In the genomic region with DNA sequence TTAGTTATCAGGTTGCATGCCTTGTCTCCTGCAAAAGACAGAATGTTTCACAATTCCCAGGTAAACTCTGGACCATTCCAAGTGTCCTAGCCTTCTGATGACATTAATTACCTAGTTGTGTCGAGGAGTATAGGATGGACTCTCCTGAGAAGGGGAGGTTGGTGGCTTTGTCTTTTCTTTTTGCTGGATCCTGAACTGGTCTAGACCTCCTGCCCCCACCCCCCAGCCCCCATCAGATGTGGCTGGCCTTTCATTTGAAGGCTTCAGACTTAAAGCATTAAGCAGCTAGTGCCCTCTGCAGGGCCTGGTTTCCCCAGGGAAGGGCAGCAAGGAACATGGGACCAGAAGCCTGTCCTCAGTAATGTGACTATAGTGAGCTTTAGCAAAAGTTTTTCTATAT, we compare ENCODE assay signal across 2 cellular contexts.
TF ChIP-seq lines count a peak whose summit lies in the region.

No MANE protein-coding gene starts in this region.

TF ChIP-seq in A549, 52 proteins besides CTCF, POLR2A, EP300 and RAD21:
- TF ChIP-seq ZSCAN20 (CRISPR knock-in tag; IDR thresholded peaks at IDR 0.05) (no peak), MAFK (IDR thresholded peaks at IDR 0.05; ENCODE audit: partially characterized antibody) (no peak), ZFP36 (IDR thresholded peaks at IDR 0.05; ENCODE audit: borderline replicate concordance, partially characterized antibody) (no peak), RFX5 (IDR thresholded peaks at IDR 0.05) (no peak), REST (IDR thresholded peaks at IDR 0.05) (no peak), JUN (IDR thresholded peaks at IDR 0.05) (no peak), KDM1A (IDR thresholded peaks at IDR 0.05; ENCODE audit: low read depth) (no peak), CBX8 (IDR thresholded peaks at IDR 0.05) (no peak), PBX3 (IDR thresholded peaks at IDR 0.05) (no peak), CHD4 (IDR thresholded peaks at IDR 0.05; ENCODE audit: borderline replicate concordance) (no peak), HOXB5 (CRISPR knock-in tag; IDR thresholded peaks at IDR 0.05) (no peak), CEBPB (IDR thresholded peaks at IDR 0.05) (no peak), HES2 (IDR thresholded peaks at IDR 0.05) (no peak), HOXA7 (CRISPR knock-in tag; IDR thresholded peaks at IDR 0.05) (no peak), CBX2 (IDR thresholded peaks at IDR 0.05; ENCODE audit: borderline replicate concordance, low read depth) (no peak), NR3C1 (IDR thresholded peaks at IDR 0.05) (no peak)
- TF ChIP-seq, protein P1, sequence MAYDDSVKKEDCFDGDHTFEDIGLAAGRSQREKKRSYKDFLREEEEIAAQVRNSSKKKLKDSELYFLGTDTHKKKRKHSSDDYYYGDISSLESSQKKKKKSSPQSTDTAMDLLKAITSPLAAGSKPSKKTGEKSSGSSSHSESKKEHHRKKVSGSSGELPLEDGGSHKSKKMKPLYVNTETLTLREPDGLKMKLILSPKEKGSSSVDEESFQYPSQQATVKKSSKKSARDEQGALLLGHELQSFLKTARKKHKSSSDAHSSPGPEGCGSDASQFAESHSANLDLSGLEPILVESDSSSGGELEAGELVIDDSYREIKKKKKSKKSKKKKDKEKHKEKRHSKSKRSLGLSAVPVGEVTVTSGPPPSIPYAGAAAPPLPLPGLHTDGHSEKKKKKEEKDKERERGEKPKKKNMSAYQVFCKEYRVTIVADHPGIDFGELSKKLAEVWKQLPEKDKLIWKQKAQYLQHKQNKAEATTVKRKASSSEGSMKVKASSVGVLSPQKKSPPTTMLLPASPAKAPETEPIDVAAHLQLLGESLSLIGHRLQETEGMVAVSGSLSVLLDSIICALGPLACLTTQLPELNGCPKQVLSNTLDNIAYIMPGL (CRISPR knock-in tag; IDR thresholded peaks at IDR 0.05; ENCODE audit: borderline replicate concordance) = no peak

TF ChIP-seq in HCT116, 20 proteins besides CTCF, POLR2A, EP300 and RAD21:
- TF ChIP-seq MAX (IDR thresholded peaks at IDR 0.05) (no peak), EZH2phosphoT487 (IDR thresholded peaks at IDR 0.05; ENCODE audit: borderline replicate concordance) (no peak), TCF7L2 (IDR thresholded peaks at IDR 0.05; ENCODE audit: borderline replicate concordance, extremely low read depth, insufficient read depth, insufficient read length) (no peak), ZFX (IDR thresholded peaks at IDR 0.05) (no peak), ZNF274 (IDR thresholded peaks at IDR 0.05; ENCODE audit: low read depth, low read length) (no peak), CEBPB (IDR thresholded peaks at IDR 0.05; ENCODE audit: low read depth) (no peak), EGR1 (IDR thresholded peaks at IDR 0.05; ENCODE audit: low read depth) (no peak), CBX3 (IDR thresholded peaks at IDR 0.05; ENCODE audit: low read depth) (no peak), YY1 (IDR thresholded peaks at IDR 0.05; ENCODE audit: extremely low read depth, insufficient replicate concordance, low read depth, low read length) (no peak)
